In the genomic region with DNA sequence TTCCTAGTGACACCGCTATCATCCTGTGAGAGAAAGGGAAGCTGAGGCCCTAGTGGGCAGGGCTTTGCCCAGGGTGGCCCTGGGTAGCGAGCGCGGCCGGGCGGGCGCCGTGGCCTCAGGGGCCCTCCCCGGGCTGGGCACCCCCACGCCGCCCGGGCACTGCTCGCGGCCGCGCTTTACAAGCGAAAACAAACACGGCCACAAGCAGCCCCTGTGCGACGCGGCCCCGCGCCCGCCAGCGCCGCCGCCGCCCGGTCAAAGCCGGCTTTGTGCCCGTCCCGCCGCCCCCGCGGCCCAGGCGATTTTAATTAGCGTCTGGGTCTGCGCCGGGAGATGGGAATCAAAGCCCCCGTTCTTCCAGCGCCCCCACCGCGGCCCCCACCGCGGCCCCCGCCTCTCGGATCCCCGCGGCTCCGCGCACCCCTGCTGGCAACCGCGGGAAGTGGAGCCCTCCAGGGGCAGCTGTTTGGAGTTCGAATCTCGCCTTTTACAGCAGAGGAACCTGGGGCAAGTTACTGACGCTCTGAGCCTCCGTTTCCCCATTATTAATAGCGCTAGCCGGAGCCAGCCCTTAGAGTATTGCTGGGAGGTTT, we compare ENCODE assay signal across 8 cellular contexts. TPM values are rescaled to one million over a fixed set of nuclear protein-coding genes. Genes with fewer than 3 reads are reported as not detected.
DNase-seq lines count a peak whose midpoint lies in the region; ATAC-seq, FAIRE-seq and TF ChIP-seq lines count a peak whose summit lies in the region.

No MANE protein-coding gene starts in this region.

- no peak overlapping the region for H3K4me2 ChIP-seq in K562 (ENCODE audit: insufficient read depth, low read length)

- H3K9ac ChIP-seq in K562 (ENCODE audit: insufficient read depth in 1 of 2, low read depth in 2 of 2, low read length in 2 of 2), result no peak overlapping the region
- H3K9ac ChIP-seq in iPS-18a (ENCODE audit: low read length), result peak overlapping the region; percentile 20

- POLR2A ChIA-PET in K562 (lab: Yijun Ruan, JAX), result no interaction called here

- intact Hi-C loops in K562 (cut with micrococcal nuclease), result no loop called here
- intact Hi-C loops in sciatic nerve (cut with DNase I), result no loop called here

- 87% methylated on average over 29 of the region's 59 CpGs for WGBS in K562 (ENCODE audit: insufficient coverage, low coverage, missing lambda C conversion rate)

- no peak for TF ChIP-seq RAD21 in K562 (CRISPR knock-in tag; conservative IDR thresholded peaks at IDR 0.05 in 1 of 2, IDR thresholded peaks at IDR 0.05 in 1 of 2)

- H4K20me1 ChIP-seq in K562 (replicated peaks; ENCODE audit: control insufficient read depth, insufficient read depth, low read length), result no peaks in the 10 kb centered on the region

- H3K36me3 ChIP-seq in K562 (ENCODE audit: control insufficient read depth, insufficient read depth, low read length), result no peaks in the 10 kb centered on the region
- no peaks in the 10 kb centered on the region for H3K36me3 ChIP-seq in iPS-18a (ENCODE audit: control insufficient read depth, low read depth, low read length)

- no peaks in the 10 kb centered on the region for H3K27me3 ChIP-seq in K562 (ENCODE audit: control insufficient read depth in 2 of 2, insufficient read depth in 2 of 2, low read length in 2 of 2)
- H3K27me3 ChIP-seq in iPS-18a (ENCODE audit: control insufficient read depth, insufficient read depth, low read length), result peaks cover 15% of the 10 kb centered on the region

- TF ChIP-seq POLR2A in K562 (conservative IDR thresholded peaks at IDR 0.05), result no peak

- no TSS peak for BruUV-seq in K562 (replicated peaks; lab: Mats Ljungman, UMichigan)

- ATAC-seq in K562, result no peak
- ATAC-seq in sciatic nerve, result peak; percentile 50
- no peak for ATAC-seq in GM19023 (IDR thresholded peaks at IDR 0.05; ENCODE audit: unreplicated experiment)
- ATAC-seq in GM19351 (IDR thresholded peaks at IDR 0.05; ENCODE audit: unreplicated experiment), result no peak

- H2AFZ ChIP-seq in K562 (ENCODE audit: low read depth, low read length), result no peak overlapping the region

- H3K9me3 ChIP-seq in K562 (replicated peaks; ENCODE audit: control insufficient read depth, insufficient read depth, low read depth, low read length) (no peaks in the 10 kb centered on the region), iPS-18a (ENCODE audit: control insufficient read depth, low read depth, low read length) (no peaks in the 10 kb centered on the region)

- FAIRE-seq in K562 (lab: Jason Lieb, UNC), result no peak

- peak; percentile 19 for TF ChIP-seq CTCF in GM12865 (IDR thresholded peaks at IDR 0.05; ENCODE audit: insufficient read depth, low read depth, low read length, missing control alignments)
- no peak for TF ChIP-seq CTCF in K562 (IDR thresholded peaks at IDR 0.05 in 2 of 3, conservative IDR thresholded peaks at IDR 0.05 in 1 of 3; ENCODE audit: insufficient read depth in 2 of 3, low read depth in 1 of 3, low read length in 3 of 3)

- H3K4me3 ChIP-seq in GM12865 (ENCODE audit: low read depth, low read length) (no peak overlapping the region), K562 (no peak overlapping the region), iPS-18a (ENCODE audit: low read length) (peak overlapping the region; percentile 49)

- in situ Hi-C loops in K562 (cut with MboI), result no loop called here

- CTCF ChIA-PET in K562 (lab: Yijun Ruan, JAX; ENCODE audit: low intra/inter-chr PET ratio), result no interaction called here

- no peak for DNase-seq in GM12865 (ENCODE audit: low read depth)
- DNase-seq in K562 (ENCODE audit: extremely low read depth in 1 of 4, low spot score in 3 of 4), result no peak
- peak; percentile 84 for DNase-seq in sciatic nerve (ENCODE audit: low spot score)
- no peak for DNase-seq in NK-92 (lab: John Stamatoyannopoulos, UW; ENCODE audit: unreplicated experiment)
- no peak for DNase-seq in activated CD4-positive, CD25-positive, alpha-beta regulatory T cell treated with anti-CD3 and anti-CD28 coated beads, Interleukin-2, amount 50 U/mL, for 72 hours

- H3K4me1 ChIP-seq in K562 (replicated peaks in 1 of 2; ENCODE audit: control insufficient read depth in 2 of 2, insufficient read depth in 2 of 2, low read length in 2 of 2), result peaks cover 5 to 11% of the 10 kb centered on the region in 2 experiments; a peak in 4 of 5 replicates
- H3K4me1 ChIP-seq in iPS-18a (ENCODE audit: control insufficient read depth, low read depth, low read length), result no peaks in the 10 kb centered on the region

- no peaks in the 10 kb centered on the region for H3K79me2 ChIP-seq in K562 (ENCODE audit: control insufficient read depth, insufficient read depth, low read length)

- no peak for TF ChIP-seq EP300 in K562 (IDR thresholded peaks at IDR 0.05; ENCODE audit: low read length)

- no peak overlapping the region for H3K27ac ChIP-seq in K562 (ENCODE audit: extremely low read depth, low read depth, low read length)
- H3K27ac ChIP-seq in iPS-18a (ENCODE audit: low read length), result no peak overlapping the region

- H3K9me1 ChIP-seq in K562 (ENCODE audit: control insufficient read depth, insufficient read depth, low read length), result no peaks in the 10 kb centered on the region

TF ChIP-seq in K562, 482 proteins besides CTCF, POLR2A, EP300 and RAD21:
- TF ChIP-seq XRCC3 (IDR thresholded peaks at IDR 0.05) (no peak), ZBTB12 (CRISPR knock-in tag; IDR thresholded peaks at IDR 0.05) (no peak), ZBTB9 (CRISPR knock-in tag; IDR thresholded peaks at IDR 0.05) (no peak)
- TF ChIP-seq, protein P1, sequence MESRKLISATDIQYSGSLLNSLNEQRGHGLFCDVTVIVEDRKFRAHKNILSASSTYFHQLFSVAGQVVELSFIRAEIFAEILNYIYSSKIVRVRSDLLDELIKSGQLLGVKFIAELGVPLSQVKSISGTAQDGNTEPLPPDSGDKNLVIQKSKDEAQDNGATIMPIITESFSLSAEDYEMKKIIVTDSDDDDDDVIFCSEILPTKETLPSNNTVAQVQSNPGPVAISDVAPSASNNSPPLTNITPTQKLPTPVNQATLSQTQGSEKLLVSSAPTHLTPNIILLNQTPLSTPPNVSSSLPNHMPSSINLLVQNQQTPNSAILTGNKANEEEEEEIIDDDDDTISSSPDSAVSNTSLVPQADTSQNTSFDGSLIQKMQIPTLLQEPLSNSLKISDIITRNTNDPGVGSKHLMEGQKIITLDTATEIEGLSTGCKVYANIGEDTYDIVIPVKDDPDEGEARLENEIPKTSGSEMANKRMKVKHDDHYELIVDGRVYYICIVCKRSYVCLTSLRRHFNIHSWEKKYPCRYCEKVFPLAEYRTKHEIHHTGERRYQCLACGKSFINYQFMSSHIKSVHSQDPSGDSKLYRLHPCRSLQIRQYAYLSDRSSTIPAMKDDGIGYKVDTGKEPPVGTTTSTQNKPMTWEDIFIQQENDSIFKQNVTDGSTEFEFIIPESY (CRISPR knock-in tag; IDR thresholded peaks at IDR 0.05), result peak; percentile 71; the same call in 1 of the 2 replicates

RNA-seq across cellular contexts. Expression of gene CHRDL2, which starts 47.9 kb away (rescaled TPM):
- total RNA-seq in K562 (2011; cell fraction: chromatin; rRNA removed; ENCODE audit: low replicate concordance), result not detected in 2 replicates
- total RNA-seq in K562 (2011; cell fraction: nucleolus; rRNA removed), result not detected in 2 replicates
- total RNA-seq in K562 (2011; cell fraction: nucleoplasm; rRNA removed), result not detected in 2 replicates
- total RNA-seq in K562 (2014; rRNA removed) (not detected in 2 replicates), K562 (2014; rRNA removed; fragmentation: Illumina TruSeq; extraction: Trizol) (not detected in 2 replicates), K562 (2015; rRNA removed; fragmentation: Illumina TruSeq; extraction: Trizol) (not detected in 2 replicates), K562 (2021) (0.20 TPM in 1 of 2 replicates, not detected in the other), sciatic nerve (0.89 TPM)
- polyA plus RNA-seq in K562 (2011; rRNA removed) (not detected in 2 replicates), K562 (2014; fragmentation: Illumina TruSeq; extraction: Trizol) (not detected in 2 replicates), K562 (2014; fragmentation: Nextera tagmentation; extraction: Ambion mirVana) (not detected), K562 (2014; rRNA removed) (not detected in 2 replicates)
- not detected in 2 replicates for polyA plus RNA-seq in K562 (2011; cell fraction: cytosol; rRNA removed)
- not detected in 2 replicates for polyA plus RNA-seq in K562 (2011; cell fraction: nucleus; rRNA removed)
- polyA plus RNA-seq in K562 (2012), result not detected in 2 replicates
- polyA minus RNA-seq in K562 (2011; rRNA and poly(A)+ RNA removed), result not detected in 2 replicates
- not detected in 2 replicates for polyA minus RNA-seq in K562 (2011; cell fraction: cytosol; rRNA and poly(A)+ RNA removed)
- polyA minus RNA-seq in K562 (2011; cell fraction: nucleus; rRNA and poly(A)+ RNA removed), result not detected in 2 replicates
